ENCODE assay signal across 23 cellular contexts in genomic region chr5:80369521-80369920, GRCh38. TPM values are rescaled to one million over a fixed set of nuclear protein-coding genes. Genes with fewer than 3 reads are reported as not detected.
DNase-seq lines count a peak whose midpoint lies in the region; ATAC-seq, FAIRE-seq and TF ChIP-seq lines count a peak whose summit lies in the region.
"Had no signal": no experiment of that assay in that cellular context is flagged by ENCODE, and none has a peak within 500 bp of the region (broad histone marks: within the 10 kb centered on the region; RNA-seq: fewer than 3 reads in every experiment).

No MANE protein-coding gene starts in this region.

- CTCF ChIA-PET in A673 (lab: Charles Lee): no interaction called here

- H3K36me3 ChIP-seq in A673 (ENCODE audit: insufficient read depth, low read length, poor library complexity, severe bottlenecking): no peaks in the 10 kb centered on the region
- H3K36me3 ChIP-seq: right lobe of liver had no signal

- H3K27me3 ChIP-seq in A673 (replicated peaks; ENCODE audit: insufficient read depth, low read depth, low read length, poor library complexity): no peaks in the 10 kb centered on the region
- H3K27me3 ChIP-seq: right lobe of liver had no signal

- H3K27ac Mint-ChIP-seq in effector memory CD8-positive, alpha-beta T cell: no peak overlapping the region
- H3K27ac Mint-ChIP-seq: activated T-helper 17 cell treated with anti-CD3 and anti-CD28 coated beads, Interleukin-2, amount 50 U/mL, for 72 hours; T-helper 1 cell treated with Interleukin-12 subunit alpha and Interleukin-12 subunit beta and Interleukin-4 antibody, amounts not matched to agents 30 μg/mL and 1 μg/mL, for 36 hours had no signal

- BruUV-seq in A673 (replicated peaks; lab: Mats Ljungman, UMichigan): no TSS peak

- H3K4me3 Mint-ChIP-seq in effector memory CD8-positive, alpha-beta T cell: no peak overlapping the region
- H3K4me3 Mint-ChIP-seq: activated T-helper 17 cell treated with anti-CD3 and anti-CD28 coated beads, Interleukin-2, amount 50 U/mL, for 72 hours; stimulated activated naive CD8-positive, alpha-beta T cell treated with anti-CD3 and anti-CD28 coated beads, Interleukin-15, amount 100 ng/mL, for 72 hours; T-helper 1 cell treated with Interleukin-12 subunit alpha and Interleukin-12 subunit beta and Interleukin-4 antibody, amounts not matched to agents 30 μg/mL and 1 μg/mL, for 36 hours had no signal

- H3K4me1 Mint-ChIP-seq in effector memory CD8-positive, alpha-beta T cell (ENCODE audit: low read depth in 2 of 2): no peaks in the 10 kb centered on the region
- H3K4me1 Mint-ChIP-seq: activated T-helper 17 cell treated with anti-CD3 and anti-CD28 coated beads, Interleukin-2, amount 50 U/mL, for 72 hours; stimulated activated naive CD8-positive, alpha-beta T cell treated with anti-CD3 and anti-CD28 coated beads, Interleukin-15, amount 100 ng/mL, for 72 hours had no signal

- no peaks in the 10 kb centered on the region for H3K9me3 ChIP-seq in A673 (ENCODE audit: low read depth, low read length, poor library complexity, severe bottlenecking)
- H3K9me3 ChIP-seq: right lobe of liver had no signal

- no peak overlapping the region for H3K4me3 ChIP-seq in A673 (ENCODE audit: low read depth, low read length, poor library complexity, severe bottlenecking)
- H3K4me3 ChIP-seq: right lobe of liver had no signal

- intact Hi-C loops in A673 (cut with micrococcal nuclease; ENCODE audit: unreplicated experiment): no loop called here

- H3K27ac ChIP-seq in A673 (ENCODE audit: low read depth, low read length, poor library complexity, severe bottlenecking): no peak overlapping the region
- H3K27ac ChIP-seq: right lobe of liver, RWPE1 had no signal

- TF ChIP-seq CTCF in A673 (conservative IDR thresholded peaks at IDR 0.05; ENCODE audit: low read depth, low read length): no peak

- no peak for FAIRE-seq in GM19239 (lab: Jason Lieb, UNC)
- FAIRE-seq: A204.1, H54 had no signal

- no peaks in the 10 kb centered on the region for H3K36me3 Mint-ChIP-seq in effector memory CD8-positive, alpha-beta T cell (ENCODE audit: insufficient read depth)

- ATAC-seq in HG03571 (IDR thresholded peaks at IDR 0.05; ENCODE audit: unreplicated experiment): no peak
- no peak for ATAC-seq in effector memory CD8-positive, alpha-beta T cell (replicated peaks)
- ATAC-seq: activated T-helper 17 cell treated with anti-CD3 and anti-CD28 coated beads, Interleukin-2, amount 50 U/mL, for 72 hours; stimulated activated naive CD8-positive, alpha-beta T cell treated with anti-CD3 and anti-CD28 coated beads, Interleukin-15, amount 100 ng/mL, for 72 hours had no signal

- H3K4me1 ChIP-seq in A673 (ENCODE audit: insufficient read depth, low read length, poor library complexity, severe bottlenecking): no peaks in the 10 kb centered on the region

- POLR2A ChIA-PET in A673 (lab: Charles Lee; ENCODE audit: low non-redundant PET): interaction anchor here (0.5 kb wide), 1 partner anchor 33 kb away, joined by 3 read pairs; no protein-coding TSS in a partner anchor

- no peaks in the 10 kb centered on the region for H3K9me3 Mint-ChIP-seq in effector memory CD8-positive, alpha-beta T cell
- H3K9me3 Mint-ChIP-seq: activated T-helper 17 cell treated with anti-CD3 and anti-CD28 coated beads, Interleukin-2, amount 50 U/mL, for 72 hours; stimulated activated naive CD8-positive, alpha-beta T cell treated with anti-CD3 and anti-CD28 coated beads, Interleukin-15, amount 100 ng/mL, for 72 hours; T-helper 1 cell treated with Interleukin-12 subunit alpha and Interleukin-12 subunit beta and Interleukin-4 antibody, amounts not matched to agents 30 μg/mL and 1 μg/mL, for 36 hours had no signal

- peaks cover 28 to 44% of the 10 kb centered on the region in 2 donors for H3K27me3 Mint-ChIP-seq in effector memory CD8-positive, alpha-beta T cell
- H3K27me3 Mint-ChIP-seq: stimulated activated naive CD8-positive, alpha-beta T cell treated with anti-CD3 and anti-CD28 coated beads, Interleukin-15, amount 100 ng/mL, for 72 hours had no signal

- DNase-seq in A673 (ENCODE audit: low spot score): peak; percentile 5
- peak; percentile 92 for DNase-seq in NCI-H146 treated with DMSO at 0.1 percent for 48 hours (lab: John Stamatoyannopoulos, UW; ENCODE audit: unreplicated experiment)
- DNase-seq in NCI-H82 treated with DMSO at 0.1 percent for 48 hours (lab: John Stamatoyannopoulos, UW; ENCODE audit: unreplicated experiment): peak; percentile 87
- DNase-seq in inferior parietal cortex (ENCODE audit: extremely low spot score): peak; percentile 24
- no peak for DNase-seq in NCI-H187 treated with DMSO at 0.1 percent for 48 hours (lab: John Stamatoyannopoulos, UW)
- no peak for DNase-seq in GM19239 (ENCODE audit: insufficient read length, low spot score)
- no peak for DNase-seq in effector memory CD8-positive, alpha-beta T cell
- DNase-seq: central memory CD4-positive, alpha-beta T cell; DMS53; effector CD8-positive, alpha-beta T cell; KG1; NCI-H1694; right lobe of liver; stimulated activated CD4-positive, alpha-beta T cell treated with anti-CD3 and anti-CD28 coated beads, Interleukin-1b, Interleukin-23, amount 100 ng/mL, for 48 hours; stimulated activated naive CD8-positive, alpha-beta T cell treated with anti-CD3 and anti-CD28 coated beads, Interleukin-15, amount 100 ng/mL, for 72 hours had no signal

RNA-seq across cellular contexts. Expression of gene ZFYVE16, which starts 38.3 kb away (rescaled TPM):
- 51.2 and 65.7 TPM in 2 replicates for total RNA-seq in A673 (2021)

RNA-seq across cellular contexts. Expression of gene SPZ1, which starts 49.7 kb away (rescaled TPM):
- total RNA-seq in A673 (2021): not detected in 2 replicates
- total RNA-seq: activated CD8-positive, alpha-beta memory T cell treated with anti-CD3 and anti-CD28 coated beads for 36 hours; activated T-helper 17 cell treated with anti-CD3 and anti-CD28 coated beads, Interleukin-2, amount 50 U/mL, for 72 hours; right lobe of liver; ureter had no signal

Comparison
In these comparisons a context has a peak if more than half of its experiments do, and no peak if none do; other contexts are left out.
1. DNase-seq: peak in A673 (single experiment), NCI-H146 treated with DMSO at 0.1 percent for 48 hours (single experiment), NCI-H82 treated with DMSO at 0.1 percent for 48 hours (single experiment) and inferior parietal cortex (single experiment); none in NCI-H187 treated with DMSO at 0.1 percent for 48 hours (single experiment), GM19239 (single experiment) and effector memory CD8-positive, alpha-beta T cell (0 of 3).